Comparison of ENCODE assay signal across 8 cellular contexts in genomic region chr22:19431641-19432091, GRCh38. TPM values are rescaled to one million over a fixed set of nuclear protein-coding genes. Genes with fewer than 3 reads are reported as not detected.
DNase-seq lines count a peak whose midpoint lies in the region; ATAC-seq and TF ChIP-seq lines count a peak whose summit lies in the region.

Gene HIRA, minus strand, starts transcription at chr22:19431733. Its CDS starts 257 bp downstream, at chr22:19431476.

- DNase-seq in A172 (ENCODE audit: low spot score) = peak; percentile 41
- peak; percentile 91 for DNase-seq in NCI-H2227 (lab: John Stamatoyannopoulos, UW; ENCODE audit: unreplicated experiment)
- peak; percentile 78 to 82 for DNase-seq in activated CD4-positive, alpha-beta T cell treated with anti-CD3 and anti-CD28 coated beads for 24 hours (ENCODE audit: low read depth in 2 of 2)
- peak; percentile 83 for DNase-seq in choroid plexus epithelial cell (ENCODE audit: low read depth)
- DNase-seq in left colon = peak; percentile 57 to 85
- DNase-seq in stimulated activated CD4-positive, alpha-beta T cell treated with anti-CD3 and anti-CD28 coated beads, Interleukin-2, amount 100 ng/mL, for 24 hours = peak; percentile 88 to 89

- no peak for TF ChIP-seq CTCF in choroid plexus epithelial cell (conservative IDR thresholded peaks at IDR 0.05; ENCODE audit: low read depth, low read length)

- intact Hi-C loops in left colon (cut with DNase I, micrococcal nuclease) = no loop called here

- peak; percentile 31 for ATAC-seq in GM18520 (IDR thresholded peaks at IDR 0.05; ENCODE audit: unreplicated experiment)
- ATAC-seq in HG03060 (IDR thresholded peaks at IDR 0.05; ENCODE audit: low read depth, unreplicated experiment) = peak; percentile 25
- ATAC-seq in left colon = peak; percentile 68

- peak within 1 kb of the TSS; percentile 83 for H3K4me3 ChIP-seq in choroid plexus epithelial cell (ENCODE audit: low read depth, low read length)

RNA-seq across cellular contexts. Expression of gene HIRA, which starts in this region (rescaled TPM):
- 11.7 and 13.2 TPM in 2 replicates for total RNA-seq in A172 (2014; rRNA removed; shearing (Covaris generic))
- total RNA-seq in left colon = 10 to 100 TPM; 26.9 to 34.9 TPM

Comparison
In these comparisons a context has a peak if more than half of its experiments do, and no peak if none do; other contexts are left out.
1. Peak in every context shown above with its lines: DNase-seq, ATAC-seq and H3K4me3 ChIP-seq.
2. DNase-seq: peak in every context shown above with its lines; median percentile 91 in NCI-H2227; 88 in stimulated activated CD4-positive, alpha-beta T cell treated with anti-CD3 and anti-CD28 coated beads, Interleukin-2, amount 100 ng/mL, for 24 hours; 83 in choroid plexus epithelial cell; 80 in activated CD4-positive, alpha-beta T cell treated with anti-CD3 and anti-CD28 coated beads for 24 hours; 71 in left colon; 41 in A172.